In genomic region chr9:124297553-124297905, GRCh38 we compare ENCODE assay signal across 10 cellular contexts. TPM values are rescaled to one million over a fixed set of nuclear protein-coding genes. Genes with fewer than 3 reads are reported as not detected.
A peak's percentile ranks its signal among the peaks of the same experiment; 100 is the strongest.
DNase-seq lines count a peak whose midpoint lies in the region; ATAC-seq and TF ChIP-seq lines count a peak whose summit lies in the region.
"Had no signal": no experiment of that assay in that cellular context is flagged by ENCODE, and none has a peak within 500 bp of the region (broad histone marks: within the 10 kb centered on the region; RNA-seq: fewer than 3 reads in every experiment).

No MANE protein-coding gene starts in this region.

- H3K4me3 ChIP-seq in cardiac fibroblast (replicated peaks in 1 of 2; ENCODE audit: low read depth in 2 of 2, low read length in 2 of 2), result no peak overlapping the region

- H3K4me1 Mint-ChIP-seq in HFFc6 (ENCODE audit: low read depth), result peaks cover 80% of the 10 kb centered on the region

- ATAC-seq in HG03175 (IDR thresholded peaks at IDR 0.05; ENCODE audit: unreplicated experiment) (no peak), GM21576 (IDR thresholded peaks at IDR 0.05; ENCODE audit: unreplicated experiment) (no peak), HG02763 (IDR thresholded peaks at IDR 0.05; ENCODE audit: unreplicated experiment) (no peak)

- TF ChIP-seq CTCF in HFFc6 (IDR thresholded peaks at IDR 0.05), result no peak
- TF ChIP-seq CTCF in cardiac fibroblast (IDR thresholded peaks at IDR 0.05; ENCODE audit: low read depth, low read length), result no peak

- H3K27ac Mint-ChIP-seq in HFFc6, result peak overlapping the region; percentile 84
- H3K27ac Mint-ChIP-seq: activated naive CD4-positive, alpha-beta T cell treated with anti-CD3 and anti-CD28 coated beads, Interleukin-2, amount 50 U/mL, for 24 hours had no signal

- H3K36me3 Mint-ChIP-seq in HFFc6 (ENCODE audit: low read depth), result peaks cover 6% of the 10 kb centered on the region; the same call in 1 of the 2 replicates
- H3K36me3 Mint-ChIP-seq: activated naive CD4-positive, alpha-beta T cell treated with anti-CD3 and anti-CD28 coated beads, Interleukin-2, amount 50 U/mL, for 24 hours had no signal

- H3K27me3 Mint-ChIP-seq in HFFc6 (ENCODE audit: insufficient read depth), result peaks cover 11% of the 10 kb centered on the region

- no peak overlapping the region for H3K4me3 Mint-ChIP-seq in HFFc6
- H3K4me3 Mint-ChIP-seq: activated naive CD4-positive, alpha-beta T cell treated with anti-CD3 and anti-CD28 coated beads, Interleukin-2, amount 50 U/mL, for 24 hours had no signal

- no peaks in the 10 kb centered on the region for H3K9me3 Mint-ChIP-seq in HFFc6
- H3K9me3 Mint-ChIP-seq: activated naive CD4-positive, alpha-beta T cell treated with anti-CD3 and anti-CD28 coated beads, Interleukin-2, amount 50 U/mL, for 24 hours had no signal

- DNase-seq in HFFc6, result peak; percentile 90
- DNase-seq in cardiac fibroblast (ENCODE audit: low read depth in 2 of 2), result peak; percentile 96 to 99
- DNase-seq in iris pigment epithelial cell (ENCODE audit: low read depth), result peak; percentile 95
- DNase-seq in stromal cell of bone marrow (ENCODE audit: low read depth), result peak; percentile 72
- DNase-seq in UCSD-AML1 (lab: John Stamatoyannopoulos, UW; ENCODE audit: unreplicated experiment), result no peak
- DNase-seq: NCI-H345 had no signal

RNA-seq across cellular contexts. Expression of gene NEK6, which starts 39.8 kb away (rescaled TPM):
- 10 to 100 TPM; 66.5 to 81.1 (median 71.4) TPM for total RNA-seq in HFFc6 (2021; fragmentation: NEBNext Ultra II Directional; extraction: Animal tissue kit (Norgen Biotek cat#: 25700))
